Comparison of ENCODE assay signal across 23 cellular contexts in genomic region chr1:11169202-11169601, GRCh38. TPM values are rescaled to one million over a fixed set of nuclear protein-coding genes. Genes with fewer than 3 reads are reported as not detected.
DNase-seq lines count a peak whose midpoint lies in the region; ATAC-seq, FAIRE-seq and TF ChIP-seq lines count a peak whose summit lies in the region.
"Had no signal": no experiment of that assay in that cellular context is flagged by ENCODE, and none has a peak within 500 bp of the region (broad histone marks: within the 10 kb centered on the region; RNA-seq: fewer than 3 reads in every experiment).

No MANE protein-coding gene starts in this region.

- no peaks in the 10 kb centered on the region for H4K20me1 ChIP-seq in mammary epithelial cell (ENCODE audit: insufficient read depth, low read length)

- DNase-seq in mammary epithelial cell = peak; percentile 49
- no peak for DNase-seq in breast epithelium (ENCODE audit: low spot score in 2 of 2)
- DNase-seq in RCC 7860 (ENCODE audit: low spot score) = peak; percentile 47
- peak; percentile 15 for DNase-seq in islet precursor cell
- DNase-seq in right atrium auricular region (ENCODE audit: low spot score) = no peak
- no peak for DNase-seq in SIG-M5 treated with dmso at 0.1 percent for 504 hours (lab: John Stamatoyannopoulos, UW; ENCODE audit: unreplicated experiment)
- DNase-seq: Calu3; CD4-positive, alpha-beta memory T cell; DMS79 treated with DMSO at 0.1 percent for 48 hours; EL; GM23248; HCEC 1CT had no signal

- no peak overlapping the region for H3K27ac ChIP-seq in mammary epithelial cell (ENCODE audit: insufficient read depth, low read depth, low read length)
- H3K27ac ChIP-seq in breast epithelium = no peak overlapping the region
- no peak overlapping the region for H3K27ac ChIP-seq in right atrium auricular region
- H3K27ac ChIP-seq: 22Rv1, BLaER1, GM23248, HL-60 had no signal

- dilution Hi-C loops in mammary epithelial cell (cut with HindIII; ENCODE audit: low sequenced_read_pairs) = no loop called here

- no peak overlapping the region for H3K4me3 ChIP-seq in mammary epithelial cell (replicated peaks in 1 of 3; ENCODE audit: insufficient read depth in 1 of 3, low read depth in 2 of 3, low read length in 3 of 3)
- H3K4me3 ChIP-seq in breast epithelium = no peak overlapping the region
- H3K4me3 ChIP-seq in right atrium auricular region = no peak overlapping the region
- H3K4me3 ChIP-seq: BLaER1, GM12878, GM23248 had no signal

- no peak overlapping the region for H2AFZ ChIP-seq in mammary epithelial cell (ENCODE audit: low read depth, low read length)
- H2AFZ ChIP-seq: GM23248 had no signal

- no peaks in the 10 kb centered on the region for H3K79me2 ChIP-seq in mammary epithelial cell (ENCODE audit: insufficient read depth, low read length)

- ATAC-seq in GM21576 (IDR thresholded peaks at IDR 0.05; ENCODE audit: unreplicated experiment) = no peak
- ATAC-seq: GM12878 had no signal

- no peak overlapping the region for H3K9ac ChIP-seq in mammary epithelial cell (ENCODE audit: insufficient read depth, low read length)
- H3K9ac ChIP-seq: BLaER1, GM23248 had no signal

- H3K4me2 ChIP-seq in mammary epithelial cell (ENCODE audit: insufficient read depth, low read depth, low read length) = no peak overlapping the region
- H3K4me2 ChIP-seq: BLaER1 had no signal

- CTCF ChIA-PET in mammary epithelial cell (lab: Charles Lee; ENCODE audit: low non-redundant PET) = no interaction called here

- H3K27me3 ChIP-seq in mammary epithelial cell (ENCODE audit: insufficient read depth, low read length) (no peaks in the 10 kb centered on the region), breast epithelium (no peaks in the 10 kb centered on the region), right atrium auricular region (no peaks in the 10 kb centered on the region)
- H3K27me3 ChIP-seq: BLaER1 had no signal

- no peaks in the 10 kb centered on the region for H3K36me3 ChIP-seq in mammary epithelial cell (ENCODE audit: insufficient read depth, low read length)
- H3K36me3 ChIP-seq in breast epithelium = no peaks in the 10 kb centered on the region
- peaks cover 8% of the 10 kb centered on the region for H3K36me3 ChIP-seq in right atrium auricular region

- TF ChIP-seq POLR2A in breast epithelium (IDR thresholded peaks at IDR 0.05) = no peak

- FAIRE-seq in RCC 7860 (lab: Jason Lieb, UNC) = no peak
- FAIRE-seq: GM12878 had no signal

- in situ Hi-C loops in mammary epithelial cell (cut with MboI; ENCODE audit: low sequenced_read_pairs in 2 of 2) = no loop called here

- intact Hi-C loops in mammary epithelial cell (cut with micrococcal nuclease) (no loop called here), breast epithelium (cut with DNase I; ENCODE audit: low total_unique reads) (no loop called here)

- no TSS peak for BruUV-seq in mammary epithelial cell (replicated peaks; lab: Mats Ljungman, UMichigan)

- 98% methylated on average over 3 of the region's 3 CpGs for WGBS in mammary epithelial cell (ENCODE audit: low coverage, missing lambda C conversion rate)

- H3K9me3 ChIP-seq in mammary epithelial cell (replicated peaks; ENCODE audit: insufficient read depth, low read length) = no peaks in the 10 kb centered on the region
- H3K9me3 ChIP-seq in breast epithelium = no peaks in the 10 kb centered on the region
- H3K9me3 ChIP-seq in right atrium auricular region = no peaks in the 10 kb centered on the region

- no peak for TF ChIP-seq CTCF in mammary epithelial cell (conservative IDR thresholded peaks at IDR 0.05 in 1 of 2, IDR thresholded peaks at IDR 0.05 in 1 of 2; ENCODE audit: extremely low read depth in 1 of 2, insufficient read depth in 1 of 2, low read depth in 1 of 2, low read length in 2 of 2)
- TF ChIP-seq CTCF in breast epithelium (IDR thresholded peaks at IDR 0.05) = no peak
- no peak for TF ChIP-seq CTCF in right atrium auricular region (IDR thresholded peaks at IDR 0.05)

- H3K4me1 ChIP-seq in mammary epithelial cell (ENCODE audit: insufficient read depth, low read length) (peaks cover 3% of the 10 kb centered on the region), breast epithelium (no peaks in the 10 kb centered on the region), right atrium auricular region (no peaks in the 10 kb centered on the region)
- H3K4me1 ChIP-seq: BLaER1 had no signal

RNA-seq across cellular contexts. Expression of gene ANGPTL7, which starts 20.0 kb away (rescaled TPM):
- total RNA-seq in mammary epithelial cell (1 to 10 TPM in 1 of 2 donors, not detected in 1; 2.3 TPM), breast epithelium (10 to 100 TPM in 2 of 3 donors, 1 to 10 TPM in 1; 6.6 to 30.3 (median 20.0) TPM), right atrium auricular region (1 to 10 TPM; 1.6 to 4.8 TPM)
- not detected for polyA plus RNA-seq in mammary epithelial cell
- polyA minus RNA-seq in mammary epithelial cell = not detected
- total RNA-seq: A673; Calu3; CD4-positive, alpha-beta memory T cell; G401; GM12878; GM23248; H4; HT1080 had no signal
- polyA plus RNA-seq: AG04450; CD14-positive monocyte; CD4-positive, alpha-beta memory T cell; GM23248 had no signal

Comparison
In these comparisons a context has a peak if more than half of its experiments do, and no peak if none do; other contexts are left out.
1. DNase-seq: peak in mammary epithelial cell (single experiment), RCC 7860 (single experiment) and islet precursor cell (single experiment); none in breast epithelium (0 of 2), right atrium auricular region (single experiment) and SIG-M5 treated with dmso at 0.1 percent for 504 hours (single experiment).